8 cellular contexts compared by ENCODE assay signal in genomic region chr12:6839482-6840201, GRCh38. TPM values are rescaled to one million over a fixed set of nuclear protein-coding genes. Genes with fewer than 3 reads are reported as not detected.
DNase-seq lines count a peak whose midpoint lies in the region; ATAC-seq and TF ChIP-seq lines count a peak whose summit lies in the region.

No MANE protein-coding gene starts in this region.

- H3K4me3 Mint-ChIP-seq in activated naive CD8-positive, alpha-beta T cell treated with anti-CD3 and anti-CD28 coated beads for 36 hours, result no peak overlapping the region

- H3K36me3 ChIP-seq in tibial artery (peaks cover 20 to 74% (median 44%) of the 10 kb centered on the region in 3 donors), breast epithelium (no peaks in the 10 kb centered on the region)

- H3K27me3 ChIP-seq in tibial artery (no peaks in the 10 kb centered on the region), breast epithelium (no peaks in the 10 kb centered on the region)

- TF ChIP-seq POLR2A in breast epithelium (IDR thresholded peaks at IDR 0.05), result no peak

- H3K4me1 ChIP-seq in tibial artery (no peaks in the 10 kb centered on the region), breast epithelium (no peaks in the 10 kb centered on the region)

- H3K27ac Mint-ChIP-seq in activated naive CD8-positive, alpha-beta T cell treated with anti-CD3 and anti-CD28 coated beads for 36 hours, result no peak overlapping the region

- no peaks in the 10 kb centered on the region for H3K9me3 Mint-ChIP-seq in activated naive CD8-positive, alpha-beta T cell treated with anti-CD3 and anti-CD28 coated beads for 36 hours

- H3K4me3 ChIP-seq in tibial artery, result no peak overlapping the region
- H3K4me3 ChIP-seq in breast epithelium, result no peak overlapping the region

- no peaks in the 10 kb centered on the region for H3K36me3 Mint-ChIP-seq in activated naive CD8-positive, alpha-beta T cell treated with anti-CD3 and anti-CD28 coated beads for 36 hours

- peak; percentile 92 for DNase-seq in DMS53 (lab: John Stamatoyannopoulos, UW)
- peak; percentile 95 for DNase-seq in RPMI8226
- no peak for DNase-seq in tibial artery
- no peak for DNase-seq in breast epithelium (ENCODE audit: low spot score in 2 of 2)
- DNase-seq in activated naive CD8-positive, alpha-beta T cell treated with anti-CD3 and anti-CD28 coated beads for 36 hours, result no peak
- no peak for DNase-seq in activated gamma-delta T cell (lab: John Stamatoyannopoulos, UW)

- H3K27ac ChIP-seq in tibial artery (no peak overlapping the region), breast epithelium (no peak overlapping the region)

- H3K27me3 Mint-ChIP-seq in activated naive CD8-positive, alpha-beta T cell treated with anti-CD3 and anti-CD28 coated beads for 36 hours, result no peaks in the 10 kb centered on the region

- no peaks in the 10 kb centered on the region for H3K4me1 Mint-ChIP-seq in activated naive CD8-positive, alpha-beta T cell treated with anti-CD3 and anti-CD28 coated beads for 36 hours

- ATAC-seq in GM19351 (IDR thresholded peaks at IDR 0.05; ENCODE audit: unreplicated experiment), result peak; percentile 83
- ATAC-seq in HG03196 (IDR thresholded peaks at IDR 0.05; ENCODE audit: unreplicated experiment), result peak; percentile 68

- no peak for TF ChIP-seq CTCF in tibial artery (IDR thresholded peaks at IDR 0.05)
- TF ChIP-seq CTCF in breast epithelium (IDR thresholded peaks at IDR 0.05), result no peak

- no peaks in the 10 kb centered on the region for H3K9me3 ChIP-seq in tibial artery
- H3K9me3 ChIP-seq in breast epithelium, result no peaks in the 10 kb centered on the region

- intact Hi-C loops in tibial artery (cut with DNase I; ENCODE audit: low total_unique reads) (no loop called here), breast epithelium (cut with DNase I; ENCODE audit: low total_unique reads) (no loop called here)

RNA-seq across cellular contexts. Expression of gene GNB3, which starts 1.1 kb away (rescaled TPM):
- total RNA-seq in breast epithelium, result 1 to 10 TPM in 2 of 3 donors, under 1 TPM in 1; 0.80 to 3.3 (median 2.2) TPM
- under 1 TPM in 1 of 2 experiments, not detected in 1; 0.10 TPM for total RNA-seq in activated naive CD8-positive, alpha-beta T cell treated with anti-CD3 and anti-CD28 coated beads for 36 hours

RNA-seq across cellular contexts. Expression of gene P3H3, which starts 11.4 kb away (rescaled TPM):
- total RNA-seq in breast epithelium, result 10 to 100 TPM in 2 of 3 donors, 1 to 10 TPM in 1; 7.5 to 29.5 (median 10.1) TPM
- total RNA-seq in activated naive CD8-positive, alpha-beta T cell treated with anti-CD3 and anti-CD28 coated beads for 36 hours, result under 1 TPM; 0.36 to 0.60 TPM

RNA-seq across cellular contexts. Expression of gene CDCA3, which starts 11.4 kb away (rescaled TPM):
- total RNA-seq in breast epithelium, result 1 to 10 TPM in 2 of 3 donors, under 1 TPM in 1; 0.33 to 3.0 (median 1.8) TPM
- total RNA-seq in activated naive CD8-positive, alpha-beta T cell treated with anti-CD3 and anti-CD28 coated beads for 36 hours, result 10 to 100 TPM; 62.5 to 64.0 TPM

RNA-seq across cellular contexts. Expression of gene USP5, which starts 12.3 kb away (rescaled TPM):
- total RNA-seq in breast epithelium, result 10 to 100 TPM; 32.6 to 52.8 (median 34.7) TPM
- total RNA-seq in activated naive CD8-positive, alpha-beta T cell treated with anti-CD3 and anti-CD28 coated beads for 36 hours, result 100 to 1,000 TPM; 125 to 127 TPM

RNA-seq across cellular contexts. Expression of gene GPR162, which starts 18.0 kb away (rescaled TPM):
- total RNA-seq in breast epithelium, result 1 to 10 TPM; 2.6 to 4.2 (median 4.1) TPM
- under 1 TPM; 0.54 to 0.76 TPM for total RNA-seq in activated naive CD8-positive, alpha-beta T cell treated with anti-CD3 and anti-CD28 coated beads for 36 hours

Comparison
In these comparisons a context has a peak if more than half of its experiments do, and no peak if none do; other contexts are left out.
1. DNase-seq: peak in DMS53 (single experiment) and RPMI8226 (single experiment); none in tibial artery (0 of 2), breast epithelium (0 of 2), activated naive CD8-positive, alpha-beta T cell treated with anti-CD3 and anti-CD28 coated beads for 36 hours (single experiment) and activated gamma-delta T cell (single experiment).
2. RNA of gene P3H3, which starts 11.4 kb away (total RNA-seq): 7.5 to 29.5 TPM in breast epithelium; 0.36 to 0.60 TPM in activated naive CD8-positive, alpha-beta T cell treated with anti-CD3 and anti-CD28 coated beads for 36 hours; every median in the first group is over 4 times any median in the second.
3. RNA of gene CDCA3, which starts 11.4 kb away (total RNA-seq): 62.5 to 64.0 TPM in activated naive CD8-positive, alpha-beta T cell treated with anti-CD3 and anti-CD28 coated beads for 36 hours; 0.33 to 3.0 TPM in breast epithelium; every median in the first group is over 10 times any median in the second.